22 cellular contexts compared by ENCODE assay signal in genomic region chr11:9789919-9790318, GRCh38.
"Had no signal": no experiment of that assay in that cellular context is flagged by ENCODE, and none has a peak within 500 bp of the region (broad histone marks: within the 10 kb centered on the region; RNA-seq: fewer than 3 reads in every experiment).

No MANE protein-coding gene starts in this region.

- ATAC-seq: gastrocnemius medialis; lower lobe of right lung; psoas muscle; stimulated activated effector memory CD8-positive, alpha-beta T cell treated with anti-CD3 and anti-CD28 coated beads, Interleukin-12 subunit alpha, Interleukin-12 subunit beta, amount 100 ng/mL, for 72 hours; stimulated activated naive CD8-positive, alpha-beta T cell treated with anti-CD3 and anti-CD28 coated beads, Interleukin-15, Interleukin-2, amounts not matched to agents 100 U/mL and 50 U/mL, for 24 hours had no signal

- H3K4me3 Mint-ChIP-seq: memory B cell; nephron; stimulated activated effector memory CD8-positive, alpha-beta T cell treated with anti-CD3 and anti-CD28 coated beads, Interleukin-12 subunit alpha, Interleukin-12 subunit beta, amount 100 ng/mL, for 72 hours had no signal

- H3K9me3 Mint-ChIP-seq: memory B cell; nephron; stimulated activated effector memory CD8-positive, alpha-beta T cell treated with anti-CD3 and anti-CD28 coated beads, Interleukin-12 subunit alpha, Interleukin-12 subunit beta, amount 100 ng/mL, for 72 hours had no signal

- H3K27ac ChIP-seq: esophagus muscularis mucosa, gastrocnemius medialis, left ventricle myocardium inferior, lower lobe of right lung, psoas muscle, right lobe of liver, suprapubic skin, thyroid gland, upper lobe of left lung had no signal

- H3K27ac Mint-ChIP-seq: memory B cell; nephron; stimulated activated effector memory CD8-positive, alpha-beta T cell treated with anti-CD3 and anti-CD28 coated beads, Interleukin-12 subunit alpha, Interleukin-12 subunit beta, amount 100 ng/mL, for 72 hours had no signal

- H3K4me3 ChIP-seq: esophagus muscularis mucosa, gastrocnemius medialis, left ventricle myocardium inferior, lower lobe of right lung, psoas muscle, right lobe of liver, suprapubic skin, thyroid gland, upper lobe of left lung, uterus had no signal

- DNase-seq: effector memory CD4-positive, alpha-beta T cell; gastrocnemius medialis; glutamatergic neuron; islet precursor cell; left ventricle myocardium inferior; lower lobe of right lung; midbrain; psoas muscle; retina; right lobe of liver; stimulated activated CD4-positive, alpha-beta T cell treated with anti-CD3 and anti-CD28 coated beads, Interleukin-4, amount 100 ng/mL, for 1 hour; stimulated activated CD8-positive, alpha-beta memory T cell treated with anti-CD3 and anti-CD28 coated beads, Interleukin-4, amount 100 ng/mL, for 48 hours; stimulated activated naive CD8-positive, alpha-beta T cell treated with anti-CD3 and anti-CD28 coated beads, Interleukin-15, Interleukin-2, amounts not matched to agents 100 U/mL and 50 U/mL, for 24 hours; thyroid gland; upper lobe of left lung; uterus had no signal

- H3K4me1 ChIP-seq: right lobe of liver, suprapubic skin, upper lobe of left lung had no signal

- FAIRE-seq: endometrium had no signal

- H3K36me3 ChIP-seq: uterus had no signal

- H3K27me3 ChIP-seq: esophagus muscularis mucosa, gastrocnemius medialis, right lobe of liver, suprapubic skin, thyroid gland, upper lobe of left lung, uterus had no signal

- H3K27me3 Mint-ChIP-seq: memory B cell had no signal

- H3K4me1 Mint-ChIP-seq: stimulated activated effector memory CD8-positive, alpha-beta T cell treated with anti-CD3 and anti-CD28 coated beads, Interleukin-12 subunit alpha, Interleukin-12 subunit beta, amount 100 ng/mL, for 72 hours had no signal

- H3K9me3 ChIP-seq: esophagus muscularis mucosa, gastrocnemius medialis, left ventricle myocardium inferior, lower lobe of right lung, psoas muscle, right lobe of liver, suprapubic skin, thyroid gland, upper lobe of left lung, uterus had no signal
